In genomic region chr2:159564081-159564480, GRCh38 we compare ENCODE assay signal across 28 cellular contexts. TPM values are rescaled to one million over a fixed set of nuclear protein-coding genes. Genes with fewer than 3 reads are reported as not detected.
DNase-seq lines count a peak whose midpoint lies in the region; ATAC-seq and TF ChIP-seq lines count a peak whose summit lies in the region.
"Had no signal": no experiment of that assay in that cellular context is flagged by ENCODE, and none has a peak within 500 bp of the region (broad histone marks: within the 10 kb centered on the region; RNA-seq: fewer than 3 reads in every experiment).

No MANE protein-coding gene starts in this region.

- no peaks in the 10 kb centered on the region for H3K4me1 Mint-ChIP-seq in activated T-cell treated with anti-CD3 and anti-CD28 coated beads, Interleukin-2, amount 50 U/mL, for 4 hours (ENCODE audit: low read depth)
- H3K4me1 Mint-ChIP-seq: brain, immature natural killer cell, T-helper 17 cell had no signal

- H3K27ac ChIP-seq in brain microvascular endothelial cell (peak overlapping the region; percentile 26), mesodermal cell (ENCODE audit: low read depth, low read length, severe bottlenecking) (peak overlapping the region; percentile 33)
- H3K27ac ChIP-seq: prostate gland, tibial nerve had no signal

- H3K27me3 Mint-ChIP-seq in activated T-cell treated with anti-CD3 and anti-CD28 coated beads, Interleukin-2, amount 50 U/mL, for 4 hours (ENCODE audit: low read depth) = no peaks in the 10 kb centered on the region
- H3K27me3 Mint-ChIP-seq: brain, T-helper 17 cell had no signal

- H3K4me3 ChIP-seq in brain microvascular endothelial cell (ENCODE audit: low read depth, low read length) (no peak overlapping the region), mesodermal cell (ENCODE audit: extremely low read depth, insufficient read depth, low read length, poor library complexity, severe bottlenecking) (no peak overlapping the region)
- H3K4me3 ChIP-seq: prostate gland, tibial nerve had no signal

- no peaks in the 10 kb centered on the region for H3K9me3 ChIP-seq in mesodermal cell (ENCODE audit: control insufficient read depth, low read length)
- H3K9me3 ChIP-seq: prostate gland, tibial nerve had no signal

- H3K4me1 ChIP-seq in mesodermal cell (ENCODE audit: control insufficient read depth, insufficient read depth, low read length, poor library complexity, severe bottlenecking) = peaks cover 7% of the 10 kb centered on the region
- H3K4me1 ChIP-seq: prostate gland had no signal

- H3K9me3 Mint-ChIP-seq in activated T-cell treated with anti-CD3 and anti-CD28 coated beads, Interleukin-2, amount 50 U/mL, for 4 hours = no peaks in the 10 kb centered on the region
- H3K9me3 Mint-ChIP-seq: activated T-helper 1 cell treated with anti-CD3 and anti-CD28 coated beads, Interleukin-12 subunit alpha, Interleukin-12 subunit beta, Interleukin-2, Interleukin-4 antibody, amounts not matched to agents 30 ng/mL and 10 ng/mL and 1 ng/mL, durations not matched to agents 14 hours and 24 hours and 36 hours; immature natural killer cell had no signal

- no peak overlapping the region for H3K4me3 Mint-ChIP-seq in activated T-cell treated with anti-CD3 and anti-CD28 coated beads, Interleukin-2, amount 50 U/mL, for 4 hours
- H3K4me3 Mint-ChIP-seq: activated T-helper 1 cell treated with anti-CD3 and anti-CD28 coated beads, Interleukin-12 subunit alpha, Interleukin-12 subunit beta, Interleukin-2, Interleukin-4 antibody, amounts not matched to agents 30 ng/mL and 10 ng/mL and 1 ng/mL, durations not matched to agents 14 hours and 24 hours and 36 hours; brain; immature natural killer cell; T-helper 17 cell had no signal

- no peaks in the 10 kb centered on the region for H3K27me3 ChIP-seq in brain microvascular endothelial cell (replicated peaks)
- H3K27me3 ChIP-seq: tibial nerve had no signal

- H3K36me3 Mint-ChIP-seq in activated T-cell treated with anti-CD3 and anti-CD28 coated beads, Interleukin-2, amount 50 U/mL, for 4 hours (ENCODE audit: insufficient read depth) = peaks cover 9% of the 10 kb centered on the region

- no peak for TF ChIP-seq CTCF in brain microvascular endothelial cell (IDR thresholded peaks at IDR 0.05; ENCODE audit: low read depth, low read length, missing control alignments)
- TF ChIP-seq CTCF in GM13977 (IDR thresholded peaks at IDR 0.05; ENCODE audit: extremely low read depth, insufficient read depth, missing control alignments) = no peak

- in situ Hi-C loops in brain microvascular endothelial cell (cut with HindIII; ENCODE audit: low pct_ligation_motif_present, low sequenced_read_pairs) = no loop called here
- in situ Hi-C loops in GM13977 (cut with MboI; ENCODE audit: low pct_unique_long_range_greater_than_20kb, low sequenced_read_pairs, unreplicated experiment) = no loop called here

- H3K36me3 ChIP-seq in brain microvascular endothelial cell (replicated peaks) = no peaks in the 10 kb centered on the region
- H3K36me3 ChIP-seq in mesodermal cell (ENCODE audit: control insufficient read depth, insufficient read depth, low read length) = peaks cover 17% of the 10 kb centered on the region
- H3K36me3 ChIP-seq: prostate gland had no signal

- peak; percentile 3 for DNase-seq in HCEC 1CT
- peak; percentile 66 for DNase-seq in brain microvascular endothelial cell
- DNase-seq in activated T-cell treated with anti-CD3 and anti-CD28 coated beads, Interleukin-2, amount 50 U/mL, for 4 hours = no peak
- no peak for DNase-seq in GM13977 (ENCODE audit: low spot score)
- no peak for DNase-seq in NCI-H187 (lab: John Stamatoyannopoulos, UW)
- DNase-seq: activated CD4-positive, alpha-beta T cell treated with anti-CD3 and anti-CD28 coated beads, Interleukin-2, amount 50 U/mL, for 48 hours; activated CD4-positive, CD25-positive, alpha-beta regulatory T cell treated with anti-CD3 and anti-CD28 coated beads, Interleukin-2, amount 50 U/mL, for 72 hours; activated naive CD4-positive, alpha-beta T cell treated with Interleukin-2 at 50 U/mL for 16 hours; C1 segment of cervical spinal cord; GF-D8; immature natural killer cell; Karpas-422; NCI-H1417; NCI-H2081; NCI-H345; NCI-H69; PC-3; stimulated activated CD4-positive, alpha-beta T cell treated with anti-CD3 and anti-CD28 coated beads, Interleukin-15, amount 100 ng/mL, for 24 hours; stimulated activated CD4-positive, alpha-beta T cell treated with anti-CD3 and anti-CD28 coated beads, Interleukin-4, amount 100 ng/mL, for 4 hours; T-helper 17 cell had no signal

- ATAC-seq in HG02588 (IDR thresholded peaks at IDR 0.05; ENCODE audit: unreplicated experiment) = no peak
- no peak for ATAC-seq in activated T-cell treated with anti-CD3 and anti-CD28 coated beads, Interleukin-2, amount 50 U/mL, for 4 hours
- ATAC-seq: HepG2, PC-3, sciatic nerve, T-helper 17 cell had no signal

RNA-seq across cellular contexts. Expression of gene BAZ2B, which starts 52.3 kb away (rescaled TPM):
- 48.0 TPM for polyA plus RNA-seq in mesodermal cell (2013, experiment 1 of 2)
- 49.4 TPM for polyA plus RNA-seq in mesodermal cell (2013, experiment 2 of 2)
- total RNA-seq in activated T-cell treated with anti-CD3 and anti-CD28 coated beads, Interleukin-2, amount 50 U/mL, for 4 hours = 1 to 10 TPM; 5.0 to 6.7 (median 5.1) TPM

Comparison
In these comparisons a context has a peak if more than half of its experiments do, and no peak if none do; other contexts are left out.
1. DNase-seq: peak in HCEC 1CT (single experiment) and brain microvascular endothelial cell (single experiment); none in activated T-cell treated with anti-CD3 and anti-CD28 coated beads, Interleukin-2, amount 50 U/mL, for 4 hours (single experiment), GM13977 (single experiment) and NCI-H187 (0 of 2).